In the genomic region with DNA sequence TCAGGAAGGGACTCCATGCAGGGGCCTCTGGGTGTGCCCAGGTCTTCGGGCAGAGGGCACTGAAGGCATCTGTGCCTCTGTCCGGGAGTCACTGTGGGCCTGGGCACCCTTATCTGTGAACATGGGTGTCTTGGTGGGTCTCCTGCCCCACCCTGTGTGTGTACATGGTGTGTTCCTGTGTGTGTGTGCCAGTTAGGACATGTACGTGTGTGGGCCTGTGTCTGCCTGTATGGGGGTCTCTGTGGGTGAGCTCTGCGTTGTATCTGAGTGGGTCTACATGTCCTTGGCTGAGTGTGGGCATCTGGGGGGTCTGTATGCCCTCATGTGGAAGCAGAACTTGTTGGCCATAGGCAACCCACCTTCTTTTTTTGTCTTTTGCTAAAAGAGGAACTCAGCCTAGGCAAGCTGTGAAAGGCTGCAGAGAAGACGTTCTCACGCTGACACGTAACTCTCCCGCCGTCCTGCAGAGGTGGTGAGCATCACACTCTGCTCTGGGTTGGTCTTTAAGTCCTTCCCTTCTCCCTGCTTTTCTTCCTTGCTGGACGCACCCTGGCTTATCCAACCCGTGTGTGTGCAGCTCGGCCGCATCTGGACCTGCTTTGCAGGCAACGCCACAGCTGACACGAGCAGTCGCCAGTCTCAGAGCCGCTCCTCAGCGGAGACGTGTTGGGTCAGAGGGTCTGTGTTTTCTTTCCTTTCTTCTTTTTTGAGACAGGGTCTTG, we compare ENCODE assay signal across 10 cellular contexts.
A peak's percentile ranks its signal among the peaks of the same experiment; 100 is the strongest.
DNase-seq lines count a peak whose midpoint lies in the region; ATAC-seq and TF ChIP-seq lines count a peak whose summit lies in the region.
"Had no signal": no experiment of that assay in that cellular context is flagged by ENCODE, and none has a peak within 500 bp of the region (broad histone marks: within the 10 kb centered on the region; RNA-seq: fewer than 3 reads in every experiment).

No MANE protein-coding gene starts in this region.

- H3K4me2 ChIP-seq in OCI-LY3 (ENCODE audit: low read length) = peak overlapping the region; percentile 74

- H3K9me3 Mint-ChIP-seq in stimulated activated effector memory CD8-positive, alpha-beta T cell treated with anti-CD3 and anti-CD28 coated beads, Interleukin-12 subunit alpha, Interleukin-12 subunit beta, amount 100 ng/mL, for 72 hours = no peaks in the 10 kb centered on the region

- H3K4me1 ChIP-seq in OCI-LY3 (ENCODE audit: low read length) = peaks cover 11% of the 10 kb centered on the region

- H3K4me1 Mint-ChIP-seq in stimulated activated effector memory CD8-positive, alpha-beta T cell treated with anti-CD3 and anti-CD28 coated beads, Interleukin-12 subunit alpha, Interleukin-12 subunit beta, amount 100 ng/mL, for 72 hours = peaks cover 7% of the 10 kb centered on the region

- H3K79me2 ChIP-seq in OCI-LY3 (ENCODE audit: low read length) = no peaks in the 10 kb centered on the region

- no peak overlapping the region for H3K4me3 Mint-ChIP-seq in stimulated activated effector memory CD8-positive, alpha-beta T cell treated with anti-CD3 and anti-CD28 coated beads, Interleukin-12 subunit alpha, Interleukin-12 subunit beta, amount 100 ng/mL, for 72 hours

- H3K9me3 ChIP-seq in OCI-LY3 (ENCODE audit: insufficient read depth, low read length) = no peaks in the 10 kb centered on the region

- no peaks in the 10 kb centered on the region for H4K20me1 ChIP-seq in OCI-LY3 (ENCODE audit: insufficient read depth, low read length)

- TF ChIP-seq CTCF in OCI-LY3 (IDR thresholded peaks at IDR 0.05; ENCODE audit: low read depth, low read length) = no peak

- no peak overlapping the region; the same call in 1 of the 2 replicates for H3K9ac ChIP-seq in OCI-LY3 (ENCODE audit: low read length)

- H2AFZ ChIP-seq in OCI-LY3 (ENCODE audit: low read depth, low read length) = peak overlapping the region; percentile 18; the same call in 1 of the 2 replicates

- H3K27ac ChIP-seq in OCI-LY3 (ENCODE audit: low read length) = no peak overlapping the region
- H3K27ac ChIP-seq: epithelial cell of prostate had no signal

- peak overlapping the region; percentile 7 for H3K27ac Mint-ChIP-seq in stimulated activated effector memory CD8-positive, alpha-beta T cell treated with anti-CD3 and anti-CD28 coated beads, Interleukin-12 subunit alpha, Interleukin-12 subunit beta, amount 100 ng/mL, for 72 hours

- H3K4me3 ChIP-seq in OCI-LY3 (ENCODE audit: low read length) = peak overlapping the region; percentile 40

- peak; percentile 12 for DNase-seq in activated T-cell treated with anti-CD3 and anti-CD28 coated beads, Interleukin-2, amount 50 U/mL, for 1 hour
- DNase-seq in activated T-cell treated with anti-CD3 and anti-CD28 coated beads for 4 hours (no peak), germinal center (ENCODE audit: low spot score) (peak; percentile 50), NCI-H524 treated with DMSO at 0.1 percent for 48 hours (lab: John Stamatoyannopoulos, UW) (no peak)
- peak; percentile 1 to 45 for DNase-seq in stimulated activated effector memory CD8-positive, alpha-beta T cell treated with anti-CD3 and anti-CD28 coated beads, Interleukin-12 subunit alpha, Interleukin-12 subunit beta, amount 100 ng/mL, for 72 hours (ENCODE audit: low spot score in 2 of 2)
- DNase-seq: NCI-H187 treated with DMSO at 0.1 percent for 48 hours had no signal

- H3K27me3 ChIP-seq in OCI-LY3 (ENCODE audit: low read depth, low read length) = 0 out of 2 replicates have a peak, but pooled peaks cover 3% of the 10 kb centered on the region

- no peaks in the 10 kb centered on the region for H3K36me3 Mint-ChIP-seq in stimulated activated effector memory CD8-positive, alpha-beta T cell treated with anti-CD3 and anti-CD28 coated beads, Interleukin-12 subunit alpha, Interleukin-12 subunit beta, amount 100 ng/mL, for 72 hours

- H3K36me3 ChIP-seq in OCI-LY3 (replicated peaks; ENCODE audit: low read depth, low read length) = no peaks in the 10 kb centered on the region

- no peak for ATAC-seq in stimulated activated effector memory CD8-positive, alpha-beta T cell treated with anti-CD3 and anti-CD28 coated beads, Interleukin-12 subunit alpha, Interleukin-12 subunit beta, amount 100 ng/mL, for 72 hours
- ATAC-seq in GM19351 (IDR thresholded peaks at IDR 0.05; ENCODE audit: unreplicated experiment) (no peak), GM21390 (IDR thresholded peaks at IDR 0.05; ENCODE audit: unreplicated experiment) (no peak)

Comparison
In these comparisons a context has a peak if more than half of its experiments do, and no peak if none do; other contexts are left out.
1. DNase-seq: peak in activated T-cell treated with anti-CD3 and anti-CD28 coated beads, Interleukin-2, amount 50 U/mL, for 1 hour (single experiment), germinal center (single experiment) and stimulated activated effector memory CD8-positive, alpha-beta T cell treated with anti-CD3 and anti-CD28 coated beads, Interleukin-12 subunit alpha, Interleukin-12 subunit beta, amount 100 ng/mL, for 72 hours (2 of 2); none in activated T-cell treated with anti-CD3 and anti-CD28 coated beads for 4 hours (single experiment) and NCI-H524 treated with DMSO at 0.1 percent for 48 hours (single experiment).